8 cellular contexts compared by ENCODE assay signal in the genomic region with DNA sequence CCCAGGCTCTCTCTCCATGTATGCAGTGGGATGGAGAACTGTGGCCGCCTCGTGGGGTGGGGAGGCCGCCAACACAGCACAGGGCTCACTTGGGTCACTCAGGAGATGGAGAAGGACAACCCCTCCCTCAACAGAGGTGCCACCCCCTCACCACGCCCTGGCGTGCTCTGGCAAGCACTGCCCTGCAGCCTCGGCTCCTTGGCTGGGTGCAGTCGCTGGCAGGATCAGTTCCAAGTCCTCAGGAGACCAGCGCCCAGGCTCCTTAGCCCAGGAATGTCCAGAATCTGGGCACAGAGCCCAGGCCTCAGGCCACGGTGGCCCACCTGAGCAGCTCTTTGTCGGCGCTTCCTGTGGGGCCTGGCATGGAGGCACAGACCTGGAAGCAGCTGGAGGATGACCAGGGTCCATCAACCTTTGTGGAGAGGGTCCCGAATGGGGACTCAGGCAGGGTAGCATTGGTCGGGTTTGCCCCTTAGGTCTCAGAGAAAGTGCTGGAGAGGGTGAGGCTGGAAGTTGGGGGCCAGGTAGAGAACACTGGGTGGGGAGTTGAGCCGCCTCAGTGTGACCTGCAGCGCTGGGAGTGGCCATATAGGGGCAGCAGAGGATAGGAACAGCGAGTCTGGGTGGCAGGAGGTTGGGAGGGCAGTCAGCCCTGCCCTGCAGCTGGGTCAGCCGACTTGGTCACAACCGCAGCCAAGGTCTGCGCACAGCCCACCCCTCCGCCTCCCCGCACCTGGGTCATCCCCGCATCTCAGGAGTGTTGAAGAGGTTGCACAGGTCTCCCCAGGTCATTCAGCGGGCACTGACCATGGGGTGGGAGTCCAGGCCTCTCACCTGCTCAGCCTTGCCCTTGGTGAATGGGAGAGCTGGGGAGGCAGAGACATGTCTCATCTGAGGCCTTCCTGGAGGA. TPM values are rescaled to one million over a fixed set of nuclear protein-coding genes. Genes with fewer than 3 reads are reported as not detected.
DNase-seq lines count a peak whose midpoint lies in the region; ATAC-seq and FAIRE-seq lines count a peak whose summit lies in the region.

No MANE protein-coding gene starts in this region.

- ATAC-seq in GM18858 (IDR thresholded peaks at IDR 0.05; ENCODE audit: unreplicated experiment) (no peak), GM21786 (IDR thresholded peaks at IDR 0.05; ENCODE audit: unreplicated experiment) (no peak)

- peak in 5 of 6 experiments; percentile 10 to 39 (median 14) for DNase-seq in stimulated activated naive CD4-positive, alpha-beta T cell (lab: John Stamatoyannopoulos, UW)
- DNase-seq in stimulated activated naive CD4-positive, alpha-beta T cell treated with Interleukin-2 at 50 U/mL for 16 hours (lab: John Stamatoyannopoulos, UW) = no peak
- DNase-seq in NCI-H774 (lab: John Stamatoyannopoulos, UW) (peak; percentile 10), activated T-cell treated with anti-CD3 and anti-CD28 coated beads for 48 hours (ENCODE audit: low read depth) (peak; percentile 50), frontal cortex (ENCODE audit: low spot score in 2 of 2) (peak; percentile 75 to 89), nucleus accumbens (lab: John Stamatoyannopoulos, UW) (peak in 32 of 56 donors; percentile 6 to 66 (median 18))

- FAIRE-seq in frontal cortex (lab: Jason Lieb, UNC) = no peak

RNA-seq across cellular contexts. Expression of a gene that starts 8.2 kb away (rescaled TPM):
- under 0.01 TPM for total RNA-seq in frontal cortex

RNA-seq across cellular contexts. Expression of a gene that starts 55.4 kb away (rescaled TPM):
- 0.41 TPM for total RNA-seq in frontal cortex
